11 cellular contexts compared by ENCODE assay signal in the genomic region with DNA sequence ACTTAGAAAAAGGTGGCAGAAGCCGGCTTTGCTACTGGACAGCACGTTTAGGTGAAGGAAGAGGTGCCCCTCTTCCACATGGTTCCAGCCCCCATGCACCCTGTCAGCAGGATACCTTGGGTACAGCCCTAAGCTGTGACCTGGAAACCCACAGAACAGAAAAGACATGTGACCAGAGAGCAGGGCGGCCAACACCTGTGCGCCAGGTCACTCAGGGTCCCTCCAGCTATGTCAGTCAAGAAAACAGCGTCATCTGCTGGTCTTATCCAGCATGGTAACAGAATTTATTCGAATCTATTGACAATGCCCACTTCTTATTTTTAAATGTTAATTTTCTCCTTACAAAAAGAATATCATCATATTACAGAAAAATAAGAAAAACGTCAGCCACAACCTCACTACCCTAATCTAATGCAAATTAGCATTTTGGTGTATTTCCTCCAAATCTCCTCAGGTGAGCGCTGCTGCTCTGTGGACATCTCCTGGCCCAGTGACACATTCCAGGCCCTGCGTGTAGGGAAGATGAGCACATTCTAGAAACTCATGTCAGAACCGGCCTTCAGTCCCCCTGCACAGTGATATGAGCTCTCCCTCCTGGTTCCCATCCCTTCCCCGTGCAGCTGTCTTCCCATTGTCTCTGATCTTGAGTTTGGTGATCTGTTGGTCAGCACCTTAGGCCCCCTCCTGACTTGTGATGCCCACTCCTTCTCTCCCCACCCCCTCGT. TPM values are rescaled to one million over a fixed set of nuclear protein-coding genes. Genes with fewer than 3 reads are reported as not detected.
DNase-seq lines count a peak whose midpoint lies in the region; ATAC-seq and TF ChIP-seq lines count a peak whose summit lies in the region.
"Had no signal": no experiment of that assay in that cellular context is flagged by ENCODE, and none has a peak within 500 bp of the region (broad histone marks: within the 10 kb centered on the region; RNA-seq: fewer than 3 reads in every experiment).

No MANE protein-coding gene starts in this region.

- ATAC-seq in psoas muscle (no peak), GM18505 (IDR thresholded peaks at IDR 0.05; ENCODE audit: unreplicated experiment) (no peak)
- ATAC-seq: gastroesophageal sphincter had no signal

- TF ChIP-seq CTCF in 22Rv1 (IDR thresholded peaks at IDR 0.05) (peak; percentile 88), GM12874 (IDR thresholded peaks at IDR 0.05; ENCODE audit: insufficient read depth, low read depth, low read length) (peak; percentile 24; the same call in 1 of the 2 replicates), VCaP (conservative IDR thresholded peaks at IDR 0.05) (peak; percentile 43), psoas muscle (IDR thresholded peaks at IDR 0.05) (no peak), esophagus squamous epithelium (IDR thresholded peaks at IDR 0.05) (peak in 2 of 6 experiments; percentile 29 to 37)

- H3K4me1 ChIP-seq in psoas muscle: no peaks in the 10 kb centered on the region
- peaks cover 0 to 8% (median 0%) of the 10 kb centered on the region in 3 donors for H3K4me1 ChIP-seq in esophagus squamous epithelium
- H3K4me1 ChIP-seq: gastroesophageal sphincter had no signal

- intact Hi-C loops in psoas muscle (cut with DNase I): no loop called here
- intact Hi-C loops in esophagus squamous epithelium (cut with DNase I): no loop called here

- WGBS in psoas muscle, 3 donors: 66 to 77% (median 70%) methylated on average over 12 of the region's 12 CpGs
- 66 to 80% methylated on average over 11 to 12 of the region's 12 CpGs for WGBS in esophagus squamous epithelium, 2 donors

- H3K27me3 ChIP-seq in psoas muscle (ENCODE audit: insufficient read depth in 3 of 3, low read length in 2 of 3) (no peaks in the 10 kb centered on the region), esophagus squamous epithelium (peaks cover 0 to 6% (median 0%) of the 10 kb centered on the region in 4 donors)

- no peak overlapping the region for H3K27ac ChIP-seq in 22Rv1
- no peak overlapping the region for H3K27ac ChIP-seq in VCaP
- H3K27ac ChIP-seq in psoas muscle: no peak overlapping the region
- no peak overlapping the region for H3K27ac ChIP-seq in esophagus squamous epithelium
- H3K27ac ChIP-seq: gastroesophageal sphincter had no signal

- H3K4me3 ChIP-seq in psoas muscle (no peak overlapping the region), esophagus squamous epithelium (no peak overlapping the region)
- H3K4me3 ChIP-seq: gastroesophageal sphincter had no signal

- DNase-seq in islet precursor cell: peak; percentile 62
- DNase-seq in stimulated activated CD8-positive, alpha-beta memory T cell treated with anti-CD3 and anti-CD28 coated beads, Interleukin-4, amount 100 ng/mL, for 48 hours: no peak
- no peak for DNase-seq in psoas muscle
- DNase-seq in esophagus squamous epithelium (lab: John Stamatoyannopoulos, UW): no peak
- DNase-seq: activated gamma-delta T cell treated with Interleukin-2 at 50 U/mL for 16 hours; stimulated activated naive B cell treated with anti-CD40 and anti-IgM and Interleukin-4, amounts not matched to agents 10 μg/mL and 1 μg/mL and 100 μg/mL, for 72 hours had no signal

- H3K36me3 ChIP-seq in psoas muscle (ENCODE audit: insufficient read depth in 1 of 2, low read depth in 1 of 2) (no peaks in the 10 kb centered on the region), esophagus squamous epithelium (no peaks in the 10 kb centered on the region)
- H3K36me3 ChIP-seq: gastroesophageal sphincter had no signal

- H3K9me3 ChIP-seq in psoas muscle: no peaks in the 10 kb centered on the region
- H3K9me3 ChIP-seq in esophagus squamous epithelium: no peaks in the 10 kb centered on the region
- H3K9me3 ChIP-seq: gastroesophageal sphincter had no signal

- TF ChIP-seq POLR2A in esophagus squamous epithelium (IDR thresholded peaks at IDR 0.05): no peak
- no peak for TF ChIP-seq POLR2A in GM18505 (IDR thresholded peaks at IDR 0.05; ENCODE audit: borderline replicate concordance, extremely low read depth, insufficient read depth, insufficient read length)

RNA-seq across cellular contexts. Expression of a gene that starts 37.2 kb away (rescaled TPM):
- total RNA-seq in psoas muscle (10 to 100 TPM; 22.4 to 36.4 (median 29.0) TPM), esophagus squamous epithelium (1 to 10 TPM; 2.5 to 6.2 (median 3.5) TPM)
- polyA plus RNA-seq in psoas muscle: 1 to 10 TPM; 7.1 to 7.7 (median 7.6) TPM

RNA-seq across cellular contexts. Expression of a gene that starts 37.3 kb away (rescaled TPM):
- total RNA-seq in psoas muscle (10 to 100 TPM in 1 of 4 donors, 1 to 10 TPM in 3; 6.4 to 11.0 (median 8.1) TPM), esophagus squamous epithelium (10 to 100 TPM in 2 of 4 donors, 1 to 10 TPM in 2; 5.2 to 14.9 (median 10.1) TPM)
- polyA plus RNA-seq in psoas muscle: 1 to 10 TPM; 3.9 to 6.5 (median 5.3) TPM
